Comparison of ENCODE assay signal across 8 cellular contexts in genomic region chr19:41792513-41793413, GRCh38. TPM values are rescaled to one million over a fixed set of nuclear protein-coding genes. Genes with fewer than 3 reads are reported as not detected.
A peak's percentile ranks its signal among the peaks of the same experiment; 100 is the strongest.
DNase-seq lines count a peak whose midpoint lies in the region; ATAC-seq, FAIRE-seq and TF ChIP-seq lines count a peak whose summit lies in the region.

No MANE protein-coding gene starts in this region.

- peaks cover 2% of the 10 kb centered on the region for H3K27me3 ChIP-seq in mammary epithelial cell (ENCODE audit: insufficient read depth, low read length)

- no peak overlapping the region for H3K4me3 Mint-ChIP-seq in stimulated activated effector memory CD8-positive, alpha-beta T cell treated with anti-CD3 and anti-CD28 coated beads, Interleukin-12 subunit alpha, Interleukin-12 subunit beta, amount 100 ng/mL, for 72 hours

- 8% methylated on average over 22 of the region's 22 CpGs for WGBS in mammary epithelial cell (ENCODE audit: low coverage, missing lambda C conversion rate)

- ATAC-seq in left lobe of liver (peak; percentile 72), HG03354 (IDR thresholded peaks at IDR 0.05; ENCODE audit: poor library complexity, severe bottlenecking, unreplicated experiment) (no peak)
- peak; percentile 49 for ATAC-seq in stimulated activated effector memory CD8-positive, alpha-beta T cell treated with anti-CD3 and anti-CD28 coated beads, Interleukin-12 subunit alpha, Interleukin-12 subunit beta, amount 100 ng/mL, for 72 hours

- DNase-seq in DMS114 treated with DMSO at 0.1 percent for 48 hours (lab: John Stamatoyannopoulos, UW; ENCODE audit: unreplicated experiment): peak; percentile 17
- peak; percentile 40 for DNase-seq in HuH-7.5 (ENCODE audit: low spot score)
- peak; percentile 35 for DNase-seq in mammary epithelial cell
- DNase-seq in left lobe of liver (ENCODE audit: low spot score): no peak
- DNase-seq in stimulated activated effector memory CD8-positive, alpha-beta T cell treated with anti-CD3 and anti-CD28 coated beads, Interleukin-12 subunit alpha, Interleukin-12 subunit beta, amount 100 ng/mL, for 72 hours (ENCODE audit: low spot score in 2 of 2): peak; percentile 28 to 59
- DNase-seq in coronary artery (ENCODE audit: low spot score): no peak

- H3K27ac ChIP-seq in mammary epithelial cell (ENCODE audit: insufficient read depth, low read depth, low read length): no peak overlapping the region
- H3K27ac ChIP-seq in coronary artery: no peak overlapping the region

- no peaks in the 10 kb centered on the region for H3K79me2 ChIP-seq in mammary epithelial cell (ENCODE audit: insufficient read depth, low read length)

- dilution Hi-C loops in mammary epithelial cell (cut with HindIII; ENCODE audit: low sequenced_read_pairs): no loop called here

- intact Hi-C loops in mammary epithelial cell (cut with micrococcal nuclease): loop anchor here (1.0 kb wide), 3 partner anchors 29 to 165 kb away; no protein-coding TSS in a partner anchor

- no peak overlapping the region for H3K4me2 ChIP-seq in mammary epithelial cell (ENCODE audit: insufficient read depth, low read depth, low read length)

- H3K9me3 ChIP-seq in mammary epithelial cell (replicated peaks; ENCODE audit: insufficient read depth, low read length): no peaks in the 10 kb centered on the region

- H3K9ac ChIP-seq in mammary epithelial cell (ENCODE audit: insufficient read depth, low read length): no peak overlapping the region

- H4K20me1 ChIP-seq in mammary epithelial cell (ENCODE audit: insufficient read depth, low read length): no peaks in the 10 kb centered on the region

- no peak overlapping the region for H3K27ac Mint-ChIP-seq in stimulated activated effector memory CD8-positive, alpha-beta T cell treated with anti-CD3 and anti-CD28 coated beads, Interleukin-12 subunit alpha, Interleukin-12 subunit beta, amount 100 ng/mL, for 72 hours

- no TSS peak for BruUV-seq in mammary epithelial cell (replicated peaks; lab: Mats Ljungman, UMichigan)

- peaks cover 8% of the 10 kb centered on the region for H3K4me1 Mint-ChIP-seq in stimulated activated effector memory CD8-positive, alpha-beta T cell treated with anti-CD3 and anti-CD28 coated beads, Interleukin-12 subunit alpha, Interleukin-12 subunit beta, amount 100 ng/mL, for 72 hours

- H2AFZ ChIP-seq in mammary epithelial cell (ENCODE audit: low read depth, low read length): no peak overlapping the region

- in situ Hi-C loops in mammary epithelial cell (cut with MboI; ENCODE audit: low sequenced_read_pairs in 2 of 2): no loop called here

- H3K36me3 Mint-ChIP-seq in stimulated activated effector memory CD8-positive, alpha-beta T cell treated with anti-CD3 and anti-CD28 coated beads, Interleukin-12 subunit alpha, Interleukin-12 subunit beta, amount 100 ng/mL, for 72 hours: peaks cover 6% of the 10 kb centered on the region

- H3K4me3 ChIP-seq in mammary epithelial cell (replicated peaks in 1 of 3; ENCODE audit: insufficient read depth in 1 of 3, low read depth in 2 of 3, low read length in 3 of 3) (no peak overlapping the region), coronary artery (no peak overlapping the region)

- CTCF ChIA-PET in mammary epithelial cell (lab: Charles Lee; ENCODE audit: low non-redundant PET): interaction anchor here (0.6 to 1.0 kb wide), 5 partner anchors 18 to 242 kb away, joined by 3 to 18 read pairs (median 5); no protein-coding TSS in a partner anchor

- H3K9me3 Mint-ChIP-seq in stimulated activated effector memory CD8-positive, alpha-beta T cell treated with anti-CD3 and anti-CD28 coated beads, Interleukin-12 subunit alpha, Interleukin-12 subunit beta, amount 100 ng/mL, for 72 hours: no peaks in the 10 kb centered on the region

- TF ChIP-seq CTCF in mammary epithelial cell (conservative IDR thresholded peaks at IDR 0.05 in 1 of 2, IDR thresholded peaks at IDR 0.05 in 1 of 2; ENCODE audit: extremely low read depth in 1 of 2, insufficient read depth in 1 of 2, low read depth in 1 of 2, low read length in 2 of 2) (peak; percentile 62 to 73), coronary artery (IDR thresholded peaks at IDR 0.05) (no peak)

- peak; percentile 48 for FAIRE-seq in TTC549 (lab: Jason Lieb, UNC)

- no peaks in the 10 kb centered on the region for H3K4me1 ChIP-seq in mammary epithelial cell (ENCODE audit: insufficient read depth, low read length)

- no peaks in the 10 kb centered on the region for H3K36me3 ChIP-seq in mammary epithelial cell (ENCODE audit: insufficient read depth, low read length)

RNA-seq across cellular contexts. Expression of gene CEACAM3, which starts 3.6 kb away (rescaled TPM):
- total RNA-seq in mammary epithelial cell: not detected
- not detected for polyA plus RNA-seq in mammary epithelial cell
- not detected for polyA minus RNA-seq in mammary epithelial cell
- total RNA-seq in left lobe of liver: 0.35 TPM

RNA-seq across cellular contexts. Expression of gene CEACAM6, which starts 37.4 kb away (rescaled TPM):
- total RNA-seq in mammary epithelial cell: under 1 TPM; under 0.01 to 0.56 TPM
- polyA plus RNA-seq in mammary epithelial cell: 0.31 TPM
- not detected for polyA minus RNA-seq in mammary epithelial cell
- total RNA-seq in left lobe of liver: 0.58 TPM

RNA-seq across cellular contexts. Expression of gene LYPD4, which starts 51.7 kb away (rescaled TPM):
- total RNA-seq in mammary epithelial cell: not detected
- polyA plus RNA-seq in mammary epithelial cell: not detected
- polyA minus RNA-seq in mammary epithelial cell: not detected
- total RNA-seq in left lobe of liver: not detected

RNA-seq across cellular contexts. Expression of gene DMRTC2, which starts 52.1 kb away (rescaled TPM):
- total RNA-seq in mammary epithelial cell: not detected
- not detected for polyA plus RNA-seq in mammary epithelial cell
- polyA minus RNA-seq in mammary epithelial cell: not detected
- not detected for total RNA-seq in left lobe of liver

Comparison
In these comparisons a context has a peak if more than half of its experiments do, and no peak if none do; other contexts are left out.
1. DNase-seq: peak in DMS114 treated with DMSO at 0.1 percent for 48 hours (single experiment), HuH-7.5 (single experiment), mammary epithelial cell (single experiment) and stimulated activated effector memory CD8-positive, alpha-beta T cell treated with anti-CD3 and anti-CD28 coated beads, Interleukin-12 subunit alpha, Interleukin-12 subunit beta, amount 100 ng/mL, for 72 hours (2 of 2); none in left lobe of liver (single experiment) and coronary artery (single experiment).